Comparison of ENCODE assay signal across 8 cellular contexts in the genomic region with DNA sequence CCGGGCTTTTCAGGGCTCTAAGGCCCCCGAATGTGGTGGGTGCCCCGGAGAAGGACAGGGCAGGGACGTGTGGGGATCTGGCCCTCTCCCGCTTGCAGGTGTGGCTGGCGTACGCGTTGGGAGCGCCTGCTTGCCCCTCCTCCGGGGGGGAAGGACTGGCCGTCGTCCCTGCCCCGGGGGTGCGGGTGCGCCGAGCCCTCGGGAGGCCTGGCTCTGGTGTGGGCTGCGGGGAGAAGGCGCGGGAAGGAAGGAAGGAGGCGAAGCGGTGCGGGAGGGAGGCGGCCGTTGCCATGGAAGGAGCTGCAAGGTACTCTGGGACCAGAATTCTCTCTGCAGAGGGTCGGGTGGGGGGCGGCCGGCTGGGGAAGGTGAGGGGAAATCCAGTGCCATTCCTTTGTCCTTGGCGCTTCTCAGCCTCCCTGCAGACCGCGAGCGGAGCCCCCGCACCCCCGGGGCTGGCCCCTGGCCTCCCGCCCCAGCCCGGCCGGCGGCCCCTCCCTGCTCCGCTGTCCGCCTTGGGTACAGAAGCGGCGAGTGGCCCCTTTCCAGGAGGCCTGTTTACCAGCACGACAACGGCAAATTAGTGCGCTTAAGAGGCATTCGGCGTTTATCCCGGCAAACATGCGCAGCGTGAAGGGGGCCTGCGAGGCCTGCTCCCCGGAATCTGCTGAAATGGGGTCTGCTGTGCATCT.
DNase-seq lines count a peak whose midpoint lies in the region; ATAC-seq and TF ChIP-seq lines count a peak whose summit lies in the region.

No MANE protein-coding gene starts in this region.

- peak; percentile 57 for DNase-seq in activated CD8-positive, alpha-beta memory T cell treated with anti-CD3 and anti-CD28 coated beads for 24 hours
- DNase-seq in activated CD8-positive, alpha-beta memory T cell treated with anti-CD3 and anti-CD28 coated beads, Interleukin-2, amount 50 U/mL, for 4 hours: no peak
- DNase-seq in activated naive CD8-positive, alpha-beta T cell treated with anti-CD3 and anti-CD28 coated beads, Interleukin-2, amount 50 U/mL, for 24 hours: no peak
- DNase-seq in iPS-NIHi7 (ENCODE audit: extremely low spot score) (peak; percentile 44), type B pancreatic cell (ENCODE audit: extremely low spot score, unreplicated experiment) (peak; percentile 71), activated gamma-delta T cell treated with Interleukin-2 at 50 U/mL for 16 hours (no peak)

- H3K27ac Mint-ChIP-seq in activated naive CD8-positive, alpha-beta T cell treated with anti-CD3 and anti-CD28 coated beads, Interleukin-2, amount 50 U/mL, for 24 hours: no peak overlapping the region
- no peak overlapping the region for H3K27ac Mint-ChIP-seq in type B pancreatic cell

- H3K4me3 Mint-ChIP-seq in activated naive CD8-positive, alpha-beta T cell treated with anti-CD3 and anti-CD28 coated beads, Interleukin-2, amount 50 U/mL, for 24 hours: peak overlapping the region; percentile 4
- H3K4me3 Mint-ChIP-seq in type B pancreatic cell: peak overlapping the region; percentile 69

- ATAC-seq in activated naive CD8-positive, alpha-beta T cell treated with anti-CD3 and anti-CD28 coated beads, Interleukin-2, amount 50 U/mL, for 24 hours: no peak
- ATAC-seq in GM21717 (IDR thresholded peaks at IDR 0.05; ENCODE audit: unreplicated experiment) (no peak), HG02678 (IDR thresholded peaks at IDR 0.05; ENCODE audit: unreplicated experiment) (no peak)

- H3K4me1 Mint-ChIP-seq in activated naive CD8-positive, alpha-beta T cell treated with anti-CD3 and anti-CD28 coated beads, Interleukin-2, amount 50 U/mL, for 24 hours: peaks cover 22% of the 10 kb centered on the region
- peaks cover 41% of the 10 kb centered on the region for H3K4me1 Mint-ChIP-seq in type B pancreatic cell (ENCODE audit: unreplicated experiment)

- H3K36me3 Mint-ChIP-seq in activated naive CD8-positive, alpha-beta T cell treated with anti-CD3 and anti-CD28 coated beads, Interleukin-2, amount 50 U/mL, for 24 hours (ENCODE audit: low read depth): no peaks in the 10 kb centered on the region
- no peaks in the 10 kb centered on the region for H3K36me3 Mint-ChIP-seq in type B pancreatic cell

- no peaks in the 10 kb centered on the region for H3K9me3 Mint-ChIP-seq in activated naive CD8-positive, alpha-beta T cell treated with anti-CD3 and anti-CD28 coated beads, Interleukin-2, amount 50 U/mL, for 24 hours
- H3K9me3 Mint-ChIP-seq in type B pancreatic cell: no peaks in the 10 kb centered on the region

- no peak for TF ChIP-seq CTCF in type B pancreatic cell (conservative IDR thresholded peaks at IDR 0.05)

- peaks cover 69% of the 10 kb centered on the region for H3K27me3 Mint-ChIP-seq in activated naive CD8-positive, alpha-beta T cell treated with anti-CD3 and anti-CD28 coated beads, Interleukin-2, amount 50 U/mL, for 24 hours
- H3K27me3 Mint-ChIP-seq in type B pancreatic cell: peaks cover 60% of the 10 kb centered on the region

Comparison
In these comparisons a context has a peak if more than half of its experiments do, and no peak if none do; other contexts are left out.
1. DNase-seq: peak in activated CD8-positive, alpha-beta memory T cell treated with anti-CD3 and anti-CD28 coated beads for 24 hours (single experiment), iPS-NIHi7 (single experiment) and type B pancreatic cell (single experiment); none in activated CD8-positive, alpha-beta memory T cell treated with anti-CD3 and anti-CD28 coated beads, Interleukin-2, amount 50 U/mL, for 4 hours (single experiment), activated naive CD8-positive, alpha-beta T cell treated with anti-CD3 and anti-CD28 coated beads, Interleukin-2, amount 50 U/mL, for 24 hours (single experiment) and activated gamma-delta T cell treated with Interleukin-2 at 50 U/mL for 16 hours (single experiment).